36 cellular contexts compared by ENCODE assay signal in the genomic region with DNA sequence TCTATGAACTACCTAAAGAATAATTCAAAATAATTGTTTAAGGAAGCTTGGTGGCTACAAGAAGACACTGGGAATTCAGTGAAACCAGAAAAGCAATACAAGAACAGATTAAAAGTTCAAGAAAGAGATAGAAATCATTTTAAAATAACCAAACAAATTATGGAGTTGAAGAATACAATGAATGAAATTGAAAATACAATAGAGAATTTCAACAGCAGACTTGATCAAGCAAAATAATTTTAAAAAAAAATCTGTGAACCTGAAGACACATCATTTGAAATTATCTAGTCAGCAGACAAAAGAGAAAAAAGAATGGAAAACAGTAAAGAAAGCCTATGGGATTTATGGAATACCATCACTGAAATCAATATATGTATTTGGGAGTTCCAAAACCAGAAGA. TPM values are rescaled to one million over a fixed set of nuclear protein-coding genes. Genes with fewer than 3 reads are reported as not detected.
DNase-seq lines count a peak whose midpoint lies in the region; ATAC-seq, FAIRE-seq and TF ChIP-seq lines count a peak whose summit lies in the region.
"Had no signal": no experiment of that assay in that cellular context is flagged by ENCODE, and none has a peak within 500 bp of the region (broad histone marks: within the 10 kb centered on the region; RNA-seq: fewer than 3 reads in every experiment).

No MANE protein-coding gene starts in this region.

- H4K20me1 ChIP-seq in OCI-LY7 (ENCODE audit: insufficient read depth, low read length) (no peaks in the 10 kb centered on the region), K562 (replicated peaks; ENCODE audit: control insufficient read depth, insufficient read depth, low read length) (no peaks in the 10 kb centered on the region), SK-N-SH (ENCODE audit: insufficient read depth) (no peaks in the 10 kb centered on the region)
- H4K20me1 ChIP-seq: BLaER1; BLaER1 treated with 17β-estradiol and CSF1 and Interleukin-3, amounts not matched to agents 10 nM and 100 nM had no signal

- H3K4me1 ChIP-seq in HEK293 (ENCODE audit: control insufficient read depth, insufficient read depth, low read length) (no peaks in the 10 kb centered on the region), OCI-LY7 (ENCODE audit: insufficient read depth, low read length, poor library complexity, severe bottlenecking) (no peaks in the 10 kb centered on the region), K562 (replicated peaks in 1 of 2; ENCODE audit: control insufficient read depth in 2 of 2, insufficient read depth in 2 of 2, low read length in 2 of 2) (no peaks in the 10 kb centered on the region), SK-N-SH (ENCODE audit: control insufficient read depth in 1 of 2, insufficient read depth in 2 of 2, low read depth in 1 of 2, low read length in 1 of 2) (no peaks in the 10 kb centered on the region)
- H3K4me1 ChIP-seq: A549; BE2C; BLaER1; BLaER1 treated with 17β-estradiol and CSF1 and Interleukin-3, amounts not matched to agents 10 nM and 100 nM; Caco-2 had no signal

- H2AFZ ChIP-seq in OCI-LY7 (ENCODE audit: low read length): no peak overlapping the region
- H2AFZ ChIP-seq in K562 (ENCODE audit: low read depth, low read length): no peak overlapping the region
- H2AFZ ChIP-seq in SK-N-SH (ENCODE audit: low read depth): no peak overlapping the region

- no peaks in the 10 kb centered on the region; a peak in 1 of 5 replicates for H3K27me3 ChIP-seq in K562 (ENCODE audit: control insufficient read depth in 2 of 2, insufficient read depth in 2 of 2, low read length in 2 of 2)
- H3K27me3 ChIP-seq in SK-N-SH (ENCODE audit: insufficient read depth): no peaks in the 10 kb centered on the region
- H3K27me3 ChIP-seq: BE2C; BLaER1; BLaER1 treated with 17β-estradiol and CSF1 and Interleukin-3, amounts not matched to agents 10 nM and 100 nM had no signal

- in situ Hi-C loops in K562 (cut with MboI): no loop called here

- TF ChIP-seq EP300 in K562 (IDR thresholded peaks at IDR 0.05; ENCODE audit: low read length) (no peak), SK-N-SH (IDR thresholded peaks at IDR 0.05; ENCODE audit: borderline replicate concordance in 1 of 2, low read depth in 1 of 2, low read length in 1 of 2) (no peak)

- H3K9me2 ChIP-seq in OCI-LY7 (ENCODE audit: insufficient read depth, low read length) (no peaks in the 10 kb centered on the region), SK-N-SH (no peaks in the 10 kb centered on the region)

- CTCF ChIA-PET in HEK293 (lab: Yijun Ruan, JAX): interaction anchor here (0.6 to 2.1 kb wide), 5 partner anchors 9 to 136 kb away, joined by 3 to 7 read pairs (median 3); no protein-coding TSS in a partner anchor
- CTCF ChIA-PET in OCI-LY7 (lab: Charles Lee; ENCODE audit: unreplicated experiment): no interaction called here
- CTCF ChIA-PET in K562 (lab: Yijun Ruan, JAX; ENCODE audit: low intra/inter-chr PET ratio): no interaction called here
- CTCF ChIA-PET in SK-N-SH (lab: Yijun Ruan, JAX): interaction anchor here (1.0 to 1.3 kb wide), 2 partner anchors 86 to 87 kb away, joined by 3 read pairs; no protein-coding TSS in a partner anchor

- ATAC-seq in K562 (no peak), GM19397 (IDR thresholded peaks at IDR 0.05; ENCODE audit: unreplicated experiment) (no peak), SK-N-SH treated with all-trans-retinoic acid at 6 μM for 48 hours (no peak)
- ATAC-seq: A549; CD8-positive, alpha-beta T cell had no signal

- FAIRE-seq in G401.6 (lab: Jason Lieb, UNC) (peak; percentile 15), K562 (lab: Jason Lieb, UNC) (no peak)
- FAIRE-seq: A204.1, A549, D721Med had no signal

- H3K36me3 ChIP-seq in HEK293 (ENCODE audit: control insufficient read depth in 2 of 2, insufficient read depth in 1 of 2, low read length in 2 of 2): no peaks in the 10 kb centered on the region
- no peaks in the 10 kb centered on the region for H3K36me3 ChIP-seq in OCI-LY7 (ENCODE audit: insufficient read depth, low read length)
- H3K36me3 ChIP-seq in K562 (ENCODE audit: control insufficient read depth, insufficient read depth, low read length): no peaks in the 10 kb centered on the region
- H3K36me3 ChIP-seq in SK-N-SH (replicated peaks in 1 of 2; ENCODE audit: control insufficient read depth in 1 of 2, insufficient read depth in 2 of 2, low read length in 1 of 2): peaks cover 0 to 2% of the 10 kb centered on the region in 2 experiments
- H3K36me3 ChIP-seq: BE2C, BLaER1 had no signal

- POLR2A ChIA-PET in HEK293 (lab: Yijun Ruan, JAX): no interaction called here
- POLR2A ChIA-PET in OCI-LY7 (lab: Charles Lee): interaction anchor here (0.7 to 1.2 kb wide), 2 partner anchors 10 to 176 kb away, joined by 3 to 7 read pairs; no protein-coding TSS in a partner anchor
- POLR2A ChIA-PET in K562 (lab: Yijun Ruan, JAX): no interaction called here
- POLR2A ChIA-PET in SK-N-SH (lab: Yijun Ruan, JAX): no interaction called here

- intact Hi-C loops in OCI-LY7 (cut with micrococcal nuclease; ENCODE audit: unreplicated experiment) (no loop called here), K562 (cut with micrococcal nuclease) (no loop called here)

- H3K4me3 ChIP-seq in HEK293 (ENCODE audit: low read depth, low read length) (no peak overlapping the region), OCI-LY7 (ENCODE audit: low read depth, low read length, poor library complexity, severe bottlenecking) (no peak overlapping the region), K562 (no peak overlapping the region), SK-N-SH (ENCODE audit: low read depth in 2 of 2, low read length in 1 of 2) (no peak overlapping the region)
- H3K4me3 ChIP-seq: A549; BLaER1; BLaER1 treated with 17β-estradiol and CSF1 and Interleukin-3, amounts not matched to agents 10 nM and 100 nM had no signal

- H3K9me3 ChIP-seq in HEK293 (ENCODE audit: control insufficient read depth, insufficient read depth, low read depth, low read length) (no peaks in the 10 kb centered on the region), OCI-LY7 (ENCODE audit: low read length) (peaks cover 15% of the 10 kb centered on the region), K562 (replicated peaks; ENCODE audit: control insufficient read depth, insufficient read depth, low read depth, low read length) (no peaks in the 10 kb centered on the region; the same call in none of the 2 replicates), SK-N-SH (peaks cover 15% of the 10 kb centered on the region)
- H3K9me3 ChIP-seq: BE2C, Caco-2 had no signal

- H3K9ac ChIP-seq in K562 (ENCODE audit: insufficient read depth in 1 of 2, low read depth in 2 of 2, low read length in 2 of 2) (no peak overlapping the region), SK-N-SH (no peak overlapping the region)
- H3K9ac ChIP-seq: BLaER1; BLaER1 treated with 17β-estradiol and CSF1 and Interleukin-3, amounts not matched to agents 10 nM and 100 nM had no signal

- BruUV-seq in OCI-LY7 (replicated peaks; lab: Mats Ljungman, UMichigan) (no TSS peak), K562 (replicated peaks; lab: Mats Ljungman, UMichigan) (no TSS peak)

- H3K27ac ChIP-seq in HEK293 (ENCODE audit: extremely low read depth, low read depth, low read length): no peak overlapping the region
- H3K27ac ChIP-seq in OCI-LY7 (ENCODE audit: low read depth, low read length, poor library complexity, severe bottlenecking): no peak overlapping the region
- no peak overlapping the region for H3K27ac ChIP-seq in K562 (ENCODE audit: extremely low read depth, low read depth, low read length)
- no peak overlapping the region for H3K27ac ChIP-seq in SK-N-SH (ENCODE audit: low read depth in 2 of 2, low read length in 1 of 2)
- H3K27ac ChIP-seq: 22Rv1; A549; BLaER1; BLaER1 treated with 17β-estradiol and CSF1 and Interleukin-3, amounts not matched to agents 10 nM and 100 nM; C4-2B had no signal

- H3K4me2 ChIP-seq in OCI-LY7 (ENCODE audit: low read length) (no peak overlapping the region), K562 (ENCODE audit: insufficient read depth, low read length) (no peak overlapping the region), SK-N-SH (no peak overlapping the region)
- H3K4me2 ChIP-seq: A549; BLaER1; BLaER1 treated with 17β-estradiol and CSF1 and Interleukin-3, amounts not matched to agents 10 nM and 100 nM had no signal

- H3F3A ChIP-seq in SK-N-SH (replicated peaks; ENCODE audit: insufficient read depth): peaks cover 12% of the 10 kb centered on the region

- no peak for TF ChIP-seq RAD21 in K562 (CRISPR knock-in tag; conservative IDR thresholded peaks at IDR 0.05 in 1 of 2, IDR thresholded peaks at IDR 0.05 in 1 of 2)
- TF ChIP-seq RAD21 in SK-N-SH (IDR thresholded peaks at IDR 0.05; ENCODE audit: low read length): no peak

- TF ChIP-seq CTCF in HEK293 (tag by site-specific recombination; IDR thresholded peaks at IDR 0.05) (no peak), OCI-LY7 (conservative IDR thresholded peaks at IDR 0.05; ENCODE audit: low read length) (no peak), K562 (IDR thresholded peaks at IDR 0.05 in 2 of 3, conservative IDR thresholded peaks at IDR 0.05 in 1 of 3; ENCODE audit: insufficient read depth in 2 of 3, low read depth in 1 of 3, low read length in 3 of 3) (no peak), SK-N-SH (IDR thresholded peaks at IDR 0.05) (no peak)

- H3K79me2 ChIP-seq in OCI-LY7 (ENCODE audit: insufficient read depth, low read depth, low read length): no peaks in the 10 kb centered on the region
- H3K79me2 ChIP-seq in K562 (ENCODE audit: control insufficient read depth, insufficient read depth, low read length): no peaks in the 10 kb centered on the region
- H3K79me2 ChIP-seq in SK-N-SH (ENCODE audit: insufficient read depth): no peaks in the 10 kb centered on the region

- no peaks in the 10 kb centered on the region for H3K9me1 ChIP-seq in K562 (ENCODE audit: control insufficient read depth, insufficient read depth, low read length)

- TF ChIP-seq POLR2A in K562 (conservative IDR thresholded peaks at IDR 0.05): no peak

- DNase-seq in OCI-LY7 (ENCODE audit: low spot score) (peak; percentile 8), K562 (ENCODE audit: extremely low read depth in 1 of 4, low spot score in 3 of 4) (no peak), NCI-H2081 (lab: John Stamatoyannopoulos, UW) (no peak), SK-N-SH (no peak)
- DNase-seq: 8988T; ACHN; AML-193; BE2C; C1 segment of cervical spinal cord; Caco-2; Calu3; CD4-positive, alpha-beta memory T cell; CD4-positive, alpha-beta T cell; CD4-positive, CD25-positive, alpha-beta regulatory T cell; CD8-positive, alpha-beta memory T cell; CD8-positive, alpha-beta T cell; COR-L47; DMS 273 treated with DMSO at 0.1 percent for 48 hours; DMS153; DMS53; DMS79; DMS79 treated with DMSO at 0.1 percent for 48 hours; DND-41; EL had no signal

RNA-seq across cellular contexts. Expression of a gene that starts 31.2 kb away (rescaled TPM):
- total RNA-seq in OCI-LY7 (2014; rRNA removed; shearing (Covaris generic)): 0.32 and 0.39 TPM in 2 replicates
- total RNA-seq in OCI-LY7 (2022) (0.63 and 0.91 TPM in 2 replicates), K562 (2014; rRNA removed) (not detected in 2 replicates), K562 (2014; rRNA removed; fragmentation: Illumina TruSeq; extraction: Trizol) (not detected in 2 replicates), K562 (2015; rRNA removed; fragmentation: Illumina TruSeq; extraction: Trizol) (0.04 TPM in 1 of 2 replicates, not detected in the other), K562 (2021) (0.02 and 0.04 TPM in 2 replicates)
- total RNA-seq in K562 (2011; cell fraction: chromatin; rRNA removed; ENCODE audit: low replicate concordance): 0.18 and 0.23 TPM in 2 replicates
- not detected in 2 replicates for total RNA-seq in K562 (2011; cell fraction: nucleolus; rRNA removed)
- 0.15 TPM in 1 of 2 replicates, not detected in the other for total RNA-seq in K562 (2011; cell fraction: nucleoplasm; rRNA removed)
- polyA plus RNA-seq in K562 (2011; rRNA removed) (0.04 and 0.09 TPM in 2 replicates), K562 (2014; fragmentation: Illumina TruSeq; extraction: Trizol) (not detected in 2 replicates), K562 (2014; fragmentation: Nextera tagmentation; extraction: Ambion mirVana) (under 1 TPM; 0.03 to 0.06 TPM), K562 (2014; rRNA removed) (0.05 TPM in 1 of 2 replicates, not detected in the other), SK-N-SH (2012; rRNA removed) (3.4 and 4.3 TPM in 2 replicates)
- polyA plus RNA-seq in K562 (2011; cell fraction: cytosol; rRNA removed): 0.01 TPM in 1 of 2 replicates, not detected in the other
- polyA plus RNA-seq in K562 (2011; cell fraction: nucleus; rRNA removed): 0.08 and 0.09 TPM in 2 replicates
- polyA plus RNA-seq in K562 (2012): 0.09 and 0.24 TPM in 2 replicates
- polyA minus RNA-seq in K562 (2011; rRNA and poly(A)+ RNA removed): 0.07 and 0.18 TPM in 2 replicates
- not detected in 2 replicates for polyA minus RNA-seq in K562 (2011; cell fraction: cytosol; rRNA and poly(A)+ RNA removed)
- 0.13 and 0.22 TPM in 2 replicates for polyA minus RNA-seq in K562 (2011; cell fraction: nucleus; rRNA and poly(A)+ RNA removed)
- polyA plus RNA-seq in SK-N-SH (2012; cell fraction: cytosol; rRNA removed): 2.4 and 2.9 TPM in 2 replicates
- polyA plus RNA-seq in SK-N-SH (2012; cell fraction: nucleus; rRNA removed): 6.6 and 7.5 TPM in 2 replicates
- total RNA-seq: A172 had no signal

Comparison
In these comparisons a context has a peak if more than half of its experiments do, and no peak if none do; other contexts are left out.
1. CTCF ChIA-PET loops: an anchor here in HEK293 (0.6 to 2.1 kb wide) and SK-N-SH (1.0 to 1.3 kb wide); none called in OCI-LY7 and K562.